In genomic region chr1:172557270-172557669, GRCh38 we compare ENCODE assay signal across 40 cellular contexts.
"Had no signal": no experiment of that assay in that cellular context is flagged by ENCODE, and none has a peak within 500 bp of the region (broad histone marks: within the 10 kb centered on the region; RNA-seq: fewer than 3 reads in every experiment).

No MANE protein-coding gene starts in this region.

- H3K4me3 Mint-ChIP-seq: activated naive CD4-positive, alpha-beta T cell treated with anti-CD3 and anti-CD28 coated beads for 36 hours; activated naive CD4-positive, alpha-beta T cell treated with anti-CD3 and anti-CD28 coated beads, Interleukin-2, amount 10 ng/mL, durations not matched to agents 7 days and 5 days; activated naive CD4-positive, alpha-beta T cell treated with anti-CD3 and anti-CD28 coated beads, Interleukin-2, amount 50 U/mL, for 24 hours; activated naive CD8-positive, alpha-beta T cell; activated naive CD8-positive, alpha-beta T cell treated with anti-CD3 and anti-CD28 coated beads for 36 hours; activated naive CD8-positive, alpha-beta T cell treated with anti-CD3 and anti-CD28 coated beads, Interleukin-2, amount 10 ng/mL, durations not matched to agents 7 days and 5 days; activated naive CD8-positive, alpha-beta T cell treated with anti-CD3 and anti-CD28 coated beads, Interleukin-2, amount 50 U/mL, for 24 hours; activated T-cell treated with anti-CD3 and anti-CD28 coated beads, Interleukin-2, amount 50 U/mL, for 24 hours; activated T-cell treated with anti-CD3 and anti-CD28 coated beads, Interleukin-2, amount 50 U/mL, for 4 hours; activated T-cell treated with anti-CD3 and anti-CD28 coated beads, Interleukin-2, amount 50 U/mL, for 72 hours; activated T-helper 1 cell treated with anti-CD3 and anti-CD28 coated beads, Interleukin-12 subunit alpha, Interleukin-12 subunit beta, Interleukin-2, Interleukin-4 antibody, amounts not matched to agents 30 ng/mL and 10 ng/mL and 1 ng/mL, durations not matched to agents 14 hours and 24 hours and 36 hours; activated T-helper 17 cell treated with anti-CD3 and anti-CD28 coated beads, Interleukin-2, amount 50 U/mL, for 72 hours; brain; central memory CD8-positive, alpha-beta T cell had no signal

- H3K27me3 Mint-ChIP-seq: activated naive CD4-positive, alpha-beta T cell treated with anti-CD3 and anti-CD28 coated beads, Interleukin-2, amount 10 ng/mL, durations not matched to agents 7 days and 5 days; activated naive CD4-positive, alpha-beta T cell treated with anti-CD3 and anti-CD28 coated beads, Interleukin-2, amount 50 U/mL, for 24 hours; activated naive CD8-positive, alpha-beta T cell; activated naive CD8-positive, alpha-beta T cell treated with anti-CD3 and anti-CD28 coated beads for 36 hours; activated naive CD8-positive, alpha-beta T cell treated with anti-CD3 and anti-CD28 coated beads, Interleukin-2, amount 10 ng/mL, durations not matched to agents 7 days and 5 days; activated naive CD8-positive, alpha-beta T cell treated with anti-CD3 and anti-CD28 coated beads, Interleukin-2, amount 50 U/mL, for 24 hours; activated T-cell treated with anti-CD3 and anti-CD28 coated beads, Interleukin-2, amount 50 U/mL, for 24 hours; activated T-helper 17 cell treated with anti-CD3 and anti-CD28 coated beads, Interleukin-2, amount 50 U/mL, for 72 hours; brain; central memory CD8-positive, alpha-beta T cell had no signal

- ATAC-seq: activated naive CD4-positive, alpha-beta T cell treated with anti-CD3 and anti-CD28 coated beads, Interleukin-2, amount 50 U/mL, for 72 hours; activated naive CD8-positive, alpha-beta T cell treated with anti-CD3 and anti-CD28 coated beads, Interleukin-2, amount 50 U/mL, for 24 hours; activated T-cell treated with anti-CD3 and anti-CD28 coated beads, Interleukin-2, amount 50 U/mL, for 4 hours; activated T-cell treated with anti-CD3 and anti-CD28 coated beads, Interleukin-2, amount 50 U/mL, for 72 hours; activated T-helper 17 cell treated with anti-CD3 and anti-CD28 coated beads, Interleukin-2, amount 50 U/mL, for 72 hours; body of pancreas had no signal

- DNase-seq: activated effector memory CD4-positive, alpha-beta T cell treated with anti-CD3 and anti-CD28 coated beads, Interleukin-2, amount 50 U/mL, for 16 hours; activated effector memory CD4-positive, alpha-beta T cell treated with Interleukin-2 at 50 U/mL for 16 hours; activated gamma-delta T cell; activated gamma-delta T cell treated with Interleukin-2 at 50 U/mL for 16 hours; activated naive CD4-positive, alpha-beta T cell; activated naive CD4-positive, alpha-beta T cell treated with anti-CD3 and anti-CD28 coated beads for 36 hours; activated naive CD4-positive, alpha-beta T cell treated with anti-CD3 and anti-CD28 coated beads, Interleukin-2, amount 10 ng/mL, durations not matched to agents 7 days and 5 days; activated naive CD4-positive, alpha-beta T cell treated with anti-CD3 and anti-CD28 coated beads, Interleukin-2, amount 50 U/mL, for 16 hours; activated naive CD4-positive, alpha-beta T cell treated with Interleukin-2 at 50 U/mL for 16 hours; activated naive CD8-positive, alpha-beta T cell treated with anti-CD3 and anti-CD28 coated beads for 36 hours; activated naive CD8-positive, alpha-beta T cell treated with anti-CD3 and anti-CD28 coated beads, Interleukin-2, amount 10 ng/mL, durations not matched to agents 7 days and 5 days; activated naive CD8-positive, alpha-beta T cell treated with anti-CD3 and anti-CD28 coated beads, Interleukin-2, amount 50 U/mL, for 24 hours; activated T-cell treated with anti-CD3 and anti-CD28 coated beads, Interleukin-2, amount 50 U/mL, for 1 hour; activated T-cell treated with anti-CD3 and anti-CD28 coated beads, Interleukin-2, amount 50 U/mL, for 24 hours; activated T-cell treated with anti-CD3 and anti-CD28 coated beads, Interleukin-2, amount 50 U/mL, for 4 hours; activated T-cell treated with anti-CD3 and anti-CD28 coated beads, Interleukin-2, amount 50 U/mL, for 48 hours; activated T-cell treated with anti-CD3 and anti-CD28 coated beads, Interleukin-2, amount 50 U/mL, for 72 hours; adrenal gland; amniotic stem cell; amygdala; anterior cingulate cortex; aorta; body of pancreas; brain microvascular endothelial cell; caudate nucleus; central memory CD4-positive, alpha-beta T cell; cerebellar nuclear complex had no signal

- H3K4me3 ChIP-seq: adrenal gland, ascending aorta, body of pancreas, breast epithelium, cardiac muscle cell had no signal

- H3K27me3 ChIP-seq: adrenal gland, ascending aorta, body of pancreas, brain microvascular endothelial cell, breast epithelium, cardiac muscle cell had no signal

- H3K4me1 ChIP-seq: adrenal gland, ascending aorta, breast epithelium had no signal

- FAIRE-seq: astrocyte, bronchial epithelial cell had no signal

- H3K27ac Mint-ChIP-seq: activated naive CD4-positive, alpha-beta T cell treated with anti-CD3 and anti-CD28 coated beads for 36 hours; activated naive CD4-positive, alpha-beta T cell treated with anti-CD3 and anti-CD28 coated beads, Interleukin-2, amount 10 ng/mL, durations not matched to agents 7 days and 5 days; activated naive CD4-positive, alpha-beta T cell treated with anti-CD3 and anti-CD28 coated beads, Interleukin-2, amount 50 U/mL, for 24 hours; activated naive CD8-positive, alpha-beta T cell; activated naive CD8-positive, alpha-beta T cell treated with anti-CD3 and anti-CD28 coated beads for 36 hours; activated naive CD8-positive, alpha-beta T cell treated with anti-CD3 and anti-CD28 coated beads, Interleukin-2, amount 10 ng/mL, durations not matched to agents 7 days and 5 days; activated naive CD8-positive, alpha-beta T cell treated with anti-CD3 and anti-CD28 coated beads, Interleukin-2, amount 50 U/mL, for 24 hours; activated T-cell treated with anti-CD3 and anti-CD28 coated beads, Interleukin-2, amount 50 U/mL, for 24 hours; activated T-cell treated with anti-CD3 and anti-CD28 coated beads, Interleukin-2, amount 50 U/mL, for 72 hours; activated T-helper 1 cell treated with anti-CD3 and anti-CD28 coated beads, Interleukin-12 subunit alpha, Interleukin-12 subunit beta, Interleukin-2, Interleukin-4 antibody, amounts not matched to agents 30 ng/mL and 10 ng/mL and 1 ng/mL, durations not matched to agents 14 hours and 24 hours and 36 hours; activated T-helper 17 cell treated with anti-CD3 and anti-CD28 coated beads, Interleukin-2, amount 50 U/mL, for 72 hours; activated T-helper 2 cell treated with anti-CD3 and anti-CD28 coated beads, Interferon-gamma antibody, Interleukin-2, Interleukin-4, amounts not matched to agents 10 μg/mL and 5 μg/mL and 100 μg/mL, durations not matched to agents 14 hours and 24 hours and 36 hours; brain had no signal

- H3K27ac ChIP-seq: adrenal gland, ascending aorta, body of pancreas, brain microvascular endothelial cell, breast epithelium, cardiac muscle cell had no signal

- H3K4me1 Mint-ChIP-seq: activated naive CD4-positive, alpha-beta T cell treated with anti-CD3 and anti-CD28 coated beads, Interleukin-2, amount 10 ng/mL, durations not matched to agents 7 days and 5 days; activated naive CD8-positive, alpha-beta T cell treated with anti-CD3 and anti-CD28 coated beads, Interleukin-2, amount 50 U/mL, for 24 hours; brain had no signal

- H3K9me3 Mint-ChIP-seq: activated naive CD4-positive, alpha-beta T cell treated with anti-CD3 and anti-CD28 coated beads for 36 hours; activated naive CD4-positive, alpha-beta T cell treated with anti-CD3 and anti-CD28 coated beads, Interleukin-2, amount 10 ng/mL, durations not matched to agents 7 days and 5 days; activated naive CD4-positive, alpha-beta T cell treated with anti-CD3 and anti-CD28 coated beads, Interleukin-2, amount 50 U/mL, for 24 hours; activated naive CD4-positive, alpha-beta T cell treated with anti-CD3 and anti-CD28 coated beads, Interleukin-2, amount 50 U/mL, for 72 hours; activated naive CD8-positive, alpha-beta T cell treated with anti-CD3 and anti-CD28 coated beads for 36 hours; activated naive CD8-positive, alpha-beta T cell treated with anti-CD3 and anti-CD28 coated beads, Interleukin-2, amount 10 ng/mL, durations not matched to agents 7 days and 5 days; activated naive CD8-positive, alpha-beta T cell treated with anti-CD3 and anti-CD28 coated beads, Interleukin-2, amount 50 U/mL, for 24 hours; activated T-cell treated with anti-CD3 and anti-CD28 coated beads, Interleukin-2, amount 50 U/mL, for 24 hours; activated T-cell treated with anti-CD3 and anti-CD28 coated beads, Interleukin-2, amount 50 U/mL, for 4 hours; activated T-cell treated with anti-CD3 and anti-CD28 coated beads, Interleukin-2, amount 50 U/mL, for 72 hours; activated T-helper 1 cell treated with anti-CD3 and anti-CD28 coated beads, Interleukin-12 subunit alpha, Interleukin-12 subunit beta, Interleukin-2, Interleukin-4 antibody, amounts not matched to agents 30 ng/mL and 10 ng/mL and 1 ng/mL, durations not matched to agents 14 hours and 24 hours and 36 hours; activated T-helper 17 cell treated with anti-CD3 and anti-CD28 coated beads, Interleukin-2, amount 50 U/mL, for 72 hours; activated T-helper 2 cell treated with anti-CD3 and anti-CD28 coated beads, Interferon-gamma antibody, Interleukin-2, Interleukin-4, amounts not matched to agents 10 μg/mL and 5 μg/mL and 100 μg/mL, durations not matched to agents 14 hours and 24 hours and 36 hours; brain; central memory CD8-positive, alpha-beta T cell had no signal

- H3K9me3 ChIP-seq: adrenal gland, ascending aorta, body of pancreas, breast epithelium had no signal

- H3K36me3 ChIP-seq: breast epithelium had no signal
